ENCODE assay signal across 8 cellular contexts in genomic region chr1:6448749-6449631, GRCh38. TPM values are rescaled to one million over a fixed set of nuclear protein-coding genes. Genes with fewer than 3 reads are reported as not detected.
DNase-seq lines count a peak whose midpoint lies in the region; ATAC-seq, FAIRE-seq and TF ChIP-seq lines count a peak whose summit lies in the region.

No MANE protein-coding gene starts in this region.

- no peak for TF ChIP-seq POLR2A in H54 (IDR thresholded peaks at IDR 0.05; ENCODE audit: low read depth, low read length)

- CTCF ChIA-PET in activated CD4-positive, alpha-beta T cell treated with anti-CD3 and anti-CD28 coated beads for 36 hours (lab: Charles Lee), result interaction anchor here (0.8 to 3.9 kb wide), 6 partner anchors 10 to 87 kb away, joined by 3 to 17 read pairs (median 3); partner anchors contain the start of gene HES2
- CTCF ChIA-PET in activated CD4-positive, alpha-beta T cell treated with anti-CD3 and anti-CD28 coated beads, Interleukin-2, amount 10 ng/mL, durations not matched to agents 7 days and 5 days (lab: Charles Lee), result interaction anchor here (0.6 to 3.4 kb wide), 6 partner anchors 8 to 242 kb away, joined by 3 to 11 read pairs (median 3); partner anchors contain the start of gene TNFRSF25

- no peak overlapping the region for H3K4me3 Mint-ChIP-seq in activated CD4-positive, alpha-beta T cell treated with anti-CD3 and anti-CD28 coated beads for 36 hours
- H3K4me3 Mint-ChIP-seq in activated CD4-positive, alpha-beta T cell treated with anti-CD3 and anti-CD28 coated beads, Interleukin-2, amount 10 ng/mL, durations not matched to agents 7 days and 5 days, result no peak overlapping the region

- DNase-seq in activated CD4-positive, alpha-beta T cell treated with anti-CD3 and anti-CD28 coated beads for 36 hours, result peak; percentile 49
- DNase-seq in activated CD4-positive, alpha-beta T cell treated with anti-CD3 and anti-CD28 coated beads, Interleukin-2, amount 10 ng/mL, durations not matched to agents 7 days and 5 days, result no peak
- DNase-seq in head of caudate nucleus, result peak in 23 of 42 donors; percentile 14 to 56 (median 27)
- DNase-seq in stimulated activated naive CD4-positive, alpha-beta T cell treated with Interleukin-2 at 50 U/mL for 16 hours (lab: John Stamatoyannopoulos, UW), result peak; percentile 30
- DNase-seq in H54 (ENCODE audit: insufficient read length, low spot score), result no peak
- DNase-seq in GM10266 (ENCODE audit: extremely low spot score), result no peak

- no peaks in the 10 kb centered on the region for H3K9me3 Mint-ChIP-seq in activated CD4-positive, alpha-beta T cell treated with anti-CD3 and anti-CD28 coated beads for 36 hours (ENCODE audit: low read depth)
- H3K9me3 Mint-ChIP-seq in activated CD4-positive, alpha-beta T cell treated with anti-CD3 and anti-CD28 coated beads, Interleukin-2, amount 10 ng/mL, durations not matched to agents 7 days and 5 days, result no peaks in the 10 kb centered on the region

- H3K27ac Mint-ChIP-seq in activated CD4-positive, alpha-beta T cell treated with anti-CD3 and anti-CD28 coated beads for 36 hours, result no peak overlapping the region
- H3K27ac Mint-ChIP-seq in activated CD4-positive, alpha-beta T cell treated with anti-CD3 and anti-CD28 coated beads, Interleukin-2, amount 10 ng/mL, durations not matched to agents 7 days and 5 days, result no peak overlapping the region

- POLR2A ChIA-PET in activated CD4-positive, alpha-beta T cell treated with anti-CD3 and anti-CD28 coated beads for 36 hours (lab: Charles Lee), result no interaction called here
- POLR2A ChIA-PET in activated CD4-positive, alpha-beta T cell treated with anti-CD3 and anti-CD28 coated beads, Interleukin-2, amount 10 ng/mL, durations not matched to agents 7 days and 5 days (lab: Charles Lee), result no interaction called here

- peaks cover 44% of the 10 kb centered on the region for H3K27me3 Mint-ChIP-seq in activated CD4-positive, alpha-beta T cell treated with anti-CD3 and anti-CD28 coated beads for 36 hours
- peaks cover 58% of the 10 kb centered on the region for H3K27me3 Mint-ChIP-seq in activated CD4-positive, alpha-beta T cell treated with anti-CD3 and anti-CD28 coated beads, Interleukin-2, amount 10 ng/mL, durations not matched to agents 7 days and 5 days

- FAIRE-seq in H54 (lab: Jason Lieb, UNC), result no peak

- no peak for TF ChIP-seq CTCF in GM10266 (IDR thresholded peaks at IDR 0.05; ENCODE audit: control insufficient read depth, insufficient read depth, low read depth, missing control alignments)

- ATAC-seq in activated CD4-positive, alpha-beta T cell treated with anti-CD3 and anti-CD28 coated beads for 36 hours, result peak; percentile 23
- ATAC-seq in SK-N-SH treated with all-trans-retinoic acid at 6 μM for 48 hours (peak; percentile 29), GM21381 (IDR thresholded peaks at IDR 0.05; ENCODE audit: unreplicated experiment) (no peak)

- intact Hi-C loops in activated CD4-positive, alpha-beta T cell treated with anti-CD3 and anti-CD28 coated beads for 36 hours (cut with DNase I, micrococcal nuclease), result no loop called here
- intact Hi-C loops in head of caudate nucleus (cut with DNase I), result no loop called here

- H3K36me3 Mint-ChIP-seq in activated CD4-positive, alpha-beta T cell treated with anti-CD3 and anti-CD28 coated beads for 36 hours (ENCODE audit: low read depth), result no peaks in the 10 kb centered on the region
- no peaks in the 10 kb centered on the region for H3K36me3 Mint-ChIP-seq in activated CD4-positive, alpha-beta T cell treated with anti-CD3 and anti-CD28 coated beads, Interleukin-2, amount 10 ng/mL, durations not matched to agents 7 days and 5 days (ENCODE audit: low read depth)

- peaks cover 24% of the 10 kb centered on the region for H3K4me1 Mint-ChIP-seq in activated CD4-positive, alpha-beta T cell treated with anti-CD3 and anti-CD28 coated beads for 36 hours
- peaks cover 20% of the 10 kb centered on the region for H3K4me1 Mint-ChIP-seq in activated CD4-positive, alpha-beta T cell treated with anti-CD3 and anti-CD28 coated beads, Interleukin-2, amount 10 ng/mL, durations not matched to agents 7 days and 5 days

TF ChIP-seq in SK-N-SH treated with all-trans-retinoic acid at 6 μM for 48 hours, 23 proteins besides CTCF, POLR2A, EP300 and RAD21:
- no peak for TF ChIP-seq ZNF565 (CRISPR knock-in tag; conservative IDR thresholded peaks at IDR 0.05; ENCODE audit: low read depth)
- TF ChIP-seq, protein P1, sequence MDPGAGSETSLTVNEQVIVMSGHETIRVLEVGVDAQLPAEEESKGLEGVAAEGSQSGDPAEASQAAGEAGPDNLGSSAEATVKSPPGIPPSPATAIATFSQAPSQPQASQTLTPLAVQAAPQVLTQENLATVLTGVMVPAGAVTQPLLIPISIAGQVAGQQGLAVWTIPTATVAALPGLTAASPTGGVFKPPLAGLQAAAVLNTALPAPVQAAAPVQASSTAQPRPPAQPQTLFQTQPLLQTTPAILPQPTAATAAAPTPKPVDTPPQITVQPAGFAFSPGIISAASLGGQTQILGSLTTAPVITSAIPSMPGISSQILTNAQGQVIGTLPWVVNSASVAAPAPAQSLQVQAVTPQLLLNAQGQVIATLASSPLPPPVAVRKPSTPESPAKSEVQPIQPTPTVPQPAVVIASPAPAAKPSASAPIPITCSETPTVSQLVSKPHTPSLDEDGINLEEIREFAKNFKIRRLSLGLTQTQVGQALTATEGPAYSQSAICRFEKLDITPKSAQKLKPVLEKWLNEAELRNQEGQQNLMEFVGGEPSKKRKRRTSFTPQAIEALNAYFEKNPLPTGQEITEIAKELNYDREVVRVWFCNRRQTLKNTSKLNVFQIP (CRISPR knock-in tag; IDR thresholded peaks at IDR 0.05; ENCODE audit: borderline replicate concordance, low read depth), result no peak
- no peak for TF ChIP-seq ESRRG (CRISPR knock-in tag; IDR thresholded peaks at IDR 0.05)
- no peak for TF ChIP-seq ZNF8 (CRISPR knock-in tag; IDR thresholded peaks at IDR 0.05)
- TF ChIP-seq BACH2 (CRISPR knock-in tag; IDR thresholded peaks at IDR 0.05; ENCODE audit: borderline replicate concordance), result no peak
- TF ChIP-seq PPARA (CRISPR knock-in tag; IDR thresholded peaks at IDR 0.05; ENCODE audit: borderline replicate concordance), result no peak

RNA-seq across cellular contexts. Expression of gene TNFRSF25, which starts 17.0 kb away (rescaled TPM):
- total RNA-seq in activated CD4-positive, alpha-beta T cell treated with anti-CD3 and anti-CD28 coated beads for 36 hours, result 10 to 100 TPM; 57.3 to 66.7 TPM
- 10 to 100 TPM; 88.5 to 92.8 TPM for total RNA-seq in activated CD4-positive, alpha-beta T cell treated with anti-CD3 and anti-CD28 coated beads, Interleukin-2, amount 10 ng/mL, durations not matched to agents 7 days and 5 days

RNA-seq across cellular contexts. Expression of gene ESPN, which starts 24.4 kb away (rescaled TPM):
- under 1 TPM; 0.14 to 0.55 TPM for total RNA-seq in activated CD4-positive, alpha-beta T cell treated with anti-CD3 and anti-CD28 coated beads for 36 hours
- total RNA-seq in activated CD4-positive, alpha-beta T cell treated with anti-CD3 and anti-CD28 coated beads, Interleukin-2, amount 10 ng/mL, durations not matched to agents 7 days and 5 days, result under 1 TPM; 0.56 to 0.77 TPM

RNA-seq across cellular contexts. Expression of gene HES2, which starts 29.3 kb away (rescaled TPM):
- under 1 TPM in 1 of 2 experiments, not detected in 1; 0.05 TPM for total RNA-seq in activated CD4-positive, alpha-beta T cell treated with anti-CD3 and anti-CD28 coated beads for 36 hours
- total RNA-seq in activated CD4-positive, alpha-beta T cell treated with anti-CD3 and anti-CD28 coated beads, Interleukin-2, amount 10 ng/mL, durations not matched to agents 7 days and 5 days, result under 1 TPM; 0.21 to 0.30 TPM

RNA-seq across cellular contexts. Expression of gene PLEKHG5, which starts 42.5 kb away (rescaled TPM):
- total RNA-seq in activated CD4-positive, alpha-beta T cell treated with anti-CD3 and anti-CD28 coated beads for 36 hours, result 1 to 10 TPM in 1 of 2 experiments, under 1 TPM in 1; 0.76 to 1.1 TPM
- 1 to 10 TPM; 1.3 to 1.8 TPM for total RNA-seq in activated CD4-positive, alpha-beta T cell treated with anti-CD3 and anti-CD28 coated beads, Interleukin-2, amount 10 ng/mL, durations not matched to agents 7 days and 5 days

RNA-seq across cellular contexts. Expression of gene ACOT7, which starts 55.4 kb away (rescaled TPM):
- total RNA-seq in activated CD4-positive, alpha-beta T cell treated with anti-CD3 and anti-CD28 coated beads for 36 hours, result 10 to 100 TPM; 93.8 to 99.2 TPM
- 100 to 1,000 TPM; 101 TPM for total RNA-seq in activated CD4-positive, alpha-beta T cell treated with anti-CD3 and anti-CD28 coated beads, Interleukin-2, amount 10 ng/mL, durations not matched to agents 7 days and 5 days

Comparison
In these comparisons a context has a peak if more than half of its experiments do, and no peak if none do; other contexts are left out.
1. DNase-seq: peak in activated CD4-positive, alpha-beta T cell treated with anti-CD3 and anti-CD28 coated beads for 36 hours (single experiment), head of caudate nucleus (23 of 42) and stimulated activated naive CD4-positive, alpha-beta T cell treated with Interleukin-2 at 50 U/mL for 16 hours (single experiment); none in activated CD4-positive, alpha-beta T cell treated with anti-CD3 and anti-CD28 coated beads, Interleukin-2, amount 10 ng/mL, durations not matched to agents 7 days and 5 days (single experiment), H54 (single experiment) and GM10266 (single experiment).